In the genomic region with DNA sequence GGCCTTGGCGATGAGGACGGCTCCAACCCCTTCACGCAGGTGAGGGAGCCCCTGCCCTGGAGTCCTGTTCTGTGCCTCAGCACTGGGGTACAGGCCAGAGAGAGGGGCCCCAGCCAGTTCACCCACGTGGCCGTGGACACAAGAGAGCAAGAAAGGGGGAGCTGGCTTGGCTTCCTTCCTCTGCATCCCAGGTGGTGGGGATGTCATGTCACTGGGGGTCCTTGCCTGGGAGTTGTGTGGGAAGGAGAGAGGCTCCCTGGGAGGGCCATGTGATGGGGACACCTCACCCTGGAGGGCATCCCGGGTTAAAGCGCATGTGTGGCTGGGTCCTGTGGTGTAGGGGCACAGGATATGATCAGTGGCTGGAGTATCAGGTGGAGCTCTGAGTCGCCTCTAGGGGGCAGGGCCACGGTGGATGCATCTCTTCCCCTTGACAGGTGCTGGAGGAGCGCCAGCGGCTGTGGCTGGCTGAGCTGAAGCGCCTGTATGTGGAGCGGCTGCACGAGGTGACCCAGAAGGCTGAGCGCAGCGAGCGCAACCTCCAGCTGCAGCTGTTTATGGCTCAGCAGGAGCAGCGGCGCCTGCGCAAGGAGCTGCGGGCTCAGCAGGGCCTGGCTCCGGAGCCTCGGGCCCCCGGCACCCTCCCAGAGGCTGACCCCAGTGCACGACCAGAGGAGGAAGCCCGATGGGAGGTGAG, we compare ENCODE assay signal across 1 cellular context.
A peak's percentile ranks its signal among the peaks of the same experiment; 100 is the strongest.
TF ChIP-seq lines count a peak whose summit lies in the region.

No MANE protein-coding gene starts in this region.

TF ChIP-seq in H1, 55 proteins besides CTCF, POLR2A, EP300 and RAD21:
- TF ChIP-seq POLR2AphosphoS5 (IDR thresholded peaks at IDR 0.05; ENCODE audit: low read depth, low read length) = peak; percentile 42; the same call in 1 of the 2 replicates
- TF ChIP-seq SRF (IDR thresholded peaks at IDR 0.05; ENCODE audit: low read depth, low read length) = no peak
- peak; percentile 42 to 70; a peak in 2 of 4 replicates for TF ChIP-seq SIN3A (conservative IDR thresholded peaks at IDR 0.05 in 1 of 2, IDR thresholded peaks at IDR 0.05 in 1 of 2; ENCODE audit: low read depth in 1 of 2, low read length in 2 of 2)
- TF ChIP-seq SIRT6 (IDR thresholded peaks at IDR 0.05; ENCODE audit: low read length) = no peak
- TF ChIP-seq CREB1 (IDR thresholded peaks at IDR 0.05) = 0 out of 2 replicates have a peak, but pooled peaks have one; percentile 31
- TF ChIP-seq, protein P1, sequence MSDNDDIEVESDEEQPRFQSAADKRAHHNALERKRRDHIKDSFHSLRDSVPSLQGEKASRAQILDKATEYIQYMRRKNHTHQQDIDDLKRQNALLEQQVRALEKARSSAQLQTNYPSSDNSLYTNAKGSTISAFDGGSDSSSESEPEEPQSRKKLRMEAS (IDR thresholded peaks at IDR 0.05) = peak; percentile 32; the same call in 1 of the 2 replicates
- peak; percentile 77 for TF ChIP-seq EGR1 (IDR thresholded peaks at IDR 0.05; ENCODE audit: borderline replicate concordance, low read depth, low read length)
- TF ChIP-seq TCF12 (IDR thresholded peaks at IDR 0.05; ENCODE audit: low read depth, low read length) = 0 out of 2 replicates have a peak, but pooled peaks have one; percentile 27
